Comparison of ENCODE assay signal across 8 cellular contexts in the genomic region with DNA sequence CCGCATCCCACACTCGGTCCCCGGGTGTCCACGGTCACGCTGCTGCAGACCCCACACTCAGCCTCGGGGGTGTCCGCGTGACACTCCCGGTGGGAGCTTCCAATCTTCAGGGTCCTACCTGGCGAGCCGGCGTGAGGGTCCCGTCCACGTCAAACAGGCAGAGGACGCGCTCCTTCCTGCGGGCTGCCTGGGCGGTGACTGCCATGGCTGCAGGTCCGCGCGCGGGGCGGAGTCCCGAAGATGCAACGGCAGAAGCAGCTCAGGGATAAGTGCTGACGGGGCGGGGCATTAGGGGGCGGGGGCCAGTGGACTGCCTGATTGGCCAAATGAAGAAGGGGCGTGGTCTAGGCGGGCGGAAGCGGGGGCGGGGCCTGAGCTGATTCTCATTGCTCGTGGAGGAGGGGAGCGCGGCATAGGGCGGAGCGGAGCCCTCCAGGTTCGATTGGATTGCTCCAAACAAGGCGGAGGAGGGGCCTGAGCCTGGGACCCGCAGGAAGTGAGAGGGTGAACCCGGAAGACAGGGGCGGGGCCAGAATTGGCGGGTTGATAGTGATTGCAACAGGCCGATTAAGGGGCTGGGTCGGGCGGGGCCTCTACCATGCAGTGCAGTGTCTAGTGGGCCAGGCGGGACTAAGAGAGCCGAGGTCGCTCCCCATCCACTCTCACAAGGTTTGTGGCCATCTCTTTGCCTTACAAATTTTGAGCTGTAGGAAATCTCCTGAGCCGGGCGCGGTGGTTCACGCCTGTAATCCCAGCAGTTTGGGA. TPM values are rescaled to one million over a fixed set of nuclear protein-coding genes. Genes with fewer than 3 reads are reported as not detected.
DNase-seq lines count a peak whose midpoint lies in the region; ATAC-seq and TF ChIP-seq lines count a peak whose summit lies in the region.

A gene (minus strand): TSS at position 240 of the 765 bp plus-strand sequence. CDS start 35 bp downstream, at position 205.

- POLR2A ChIA-PET in CD8-positive, alpha-beta T cell (lab: Charles Lee) = interaction anchor here (0.5 to 3.7 kb wide), 18 partner anchors 9 to 955 kb away, joined by 3 to 37 read pairs (median 4); a partner anchor contains a TSS

- peak; percentile 97 for ATAC-seq in CD8-positive, alpha-beta T cell
- peak; percentile 87 for ATAC-seq in GM19467 (IDR thresholded peaks at IDR 0.05; ENCODE audit: unreplicated experiment)
- peak; percentile 100 for ATAC-seq in lung (ENCODE audit: insufficient read depth, low FRiP score)

- H3K36me3 Mint-ChIP-seq in CD8-positive, alpha-beta T cell = peaks cover 12% of the 10 kb centered on the region

- H3K27ac Mint-ChIP-seq in CD8-positive, alpha-beta T cell = peak within 1 kb of the TSS; percentile 88

- peak; percentile 100 for DNase-seq in CD8-positive, alpha-beta T cell
- DNase-seq in HS-27A (ENCODE audit: low read depth) (peak; percentile 97), NK-92 (lab: John Stamatoyannopoulos, UW; ENCODE audit: unreplicated experiment) (peak; percentile 100), lung (ENCODE audit: low spot score) (peak; percentile 100)
- DNase-seq in activated CD8-positive, alpha-beta memory T cell treated with anti-CD3 and anti-CD28 coated beads for 1 hour (ENCODE audit: extremely low read depth in 1 of 2, low read depth in 1 of 2) = peak; percentile 100
- peak; percentile 100 for DNase-seq in effector CD4-positive, alpha-beta T cell
- DNase-seq in stimulated activated CD4-positive, alpha-beta T cell treated with anti-CD3 and anti-CD28 coated beads, TNF-alpha, amount 100 ng/mL, for 4 hours (ENCODE audit: low read depth in 3 of 3) = peak; percentile 100

- peaks cover 20% of the 10 kb centered on the region for H3K4me1 Mint-ChIP-seq in CD8-positive, alpha-beta T cell (ENCODE audit: low read depth)

- H3K27me3 ChIP-seq in CD8-positive, alpha-beta T cell (ENCODE audit: insufficient read depth, low read length) = no peaks in the 10 kb centered on the region
- H3K27me3 ChIP-seq in lung (ENCODE audit: control insufficient read depth, insufficient read depth) = no peaks in the 10 kb centered on the region

- H3K9me3 Mint-ChIP-seq in CD8-positive, alpha-beta T cell = no peaks in the 10 kb centered on the region

- CTCF ChIA-PET in CD8-positive, alpha-beta T cell (lab: Charles Lee) = interaction anchor here (1.0 to 1.2 kb wide), 4 partner anchors 15 to 186 kb away, joined by 3 to 6 read pairs (median 4); a partner anchor contains a TSS

- peak within 1 kb of the TSS; percentile 98 for H3K4me3 ChIP-seq in CD8-positive, alpha-beta T cell (ENCODE audit: low read depth, low read length)
- H3K4me3 ChIP-seq in lung = peak within 1 kb of the TSS; percentile 80

- H3K4me1 ChIP-seq in CD8-positive, alpha-beta T cell (ENCODE audit: insufficient read depth, low read length) = peaks cover 17% of the 10 kb centered on the region
- H3K4me1 ChIP-seq in lung (ENCODE audit: control insufficient read depth in 2 of 2, insufficient read depth in 2 of 2, low read length in 2 of 2) = peaks cover 0 to 9% of the 10 kb centered on the region in 2 donors

- H3K36me3 ChIP-seq in CD8-positive, alpha-beta T cell (ENCODE audit: insufficient read depth, low read length) = no peaks in the 10 kb centered on the region
- peaks cover 0 to 4% of the 10 kb centered on the region in 2 donors for H3K36me3 ChIP-seq in lung (ENCODE audit: control insufficient read depth in 2 of 2, insufficient read depth in 2 of 2, low read length in 2 of 2)

- no peaks in the 10 kb centered on the region for H3K9me3 ChIP-seq in CD8-positive, alpha-beta T cell (ENCODE audit: low read length)
- H3K9me3 ChIP-seq in lung (ENCODE audit: control insufficient read depth in 2 of 2, insufficient read depth in 1 of 2, low read length in 1 of 2) = no peaks in the 10 kb centered on the region

- intact Hi-C loops in CD8-positive, alpha-beta T cell (cut with DNase I, micrococcal nuclease) = loop anchor here (1.0 to 2.0 kb wide), 6 partner anchors 32 to 770 kb away; a partner anchor contains a TSS

- 0 to 1% methylated on average over 54 of the region's 54 CpGs for WGBS in lung, 2 donors

- H3K27ac ChIP-seq in CD8-positive, alpha-beta T cell (ENCODE audit: low read depth, low read length) = peak within 1 kb of the TSS; percentile 75
- H3K27ac ChIP-seq in lung (ENCODE audit: low read depth in 1 of 2, low read length in 1 of 2) = peak within 1 kb of the TSS; percentile 71 to 92

- H3K27me3 Mint-ChIP-seq in CD8-positive, alpha-beta T cell (ENCODE audit: low read depth) = no peaks in the 10 kb centered on the region

- H3K4me3 Mint-ChIP-seq in CD8-positive, alpha-beta T cell = peak within 1 kb of the TSS; percentile 92

- no peak for TF ChIP-seq CTCF in CD8-positive, alpha-beta T cell (IDR thresholded peaks at IDR 0.05)
- TF ChIP-seq CTCF in lung (IDR thresholded peaks at IDR 0.05; ENCODE audit: control extremely low read depth, extremely low read depth) = no peak

RNA-seq across cellular contexts. Expression of the gene that starts here (rescaled TPM):
- total RNA-seq in CD8-positive, alpha-beta T cell = 10 to 100 TPM; 19.1 to 22.4 TPM
- total RNA-seq in lung = 10 to 100 TPM; 23.0 to 62.2 TPM
- polyA plus RNA-seq in lung = 10 to 100 TPM; 32.7 to 55.3 TPM

Comparison
In these comparisons a context has a peak if more than half of its experiments do, and no peak if none do; other contexts are left out.
1. Peak in every context shown above with its lines: DNase-seq, ATAC-seq, H3K4me3 ChIP-seq and H3K27ac ChIP-seq.